ENCODE assay signal across 8 cellular contexts in the genomic region with DNA sequence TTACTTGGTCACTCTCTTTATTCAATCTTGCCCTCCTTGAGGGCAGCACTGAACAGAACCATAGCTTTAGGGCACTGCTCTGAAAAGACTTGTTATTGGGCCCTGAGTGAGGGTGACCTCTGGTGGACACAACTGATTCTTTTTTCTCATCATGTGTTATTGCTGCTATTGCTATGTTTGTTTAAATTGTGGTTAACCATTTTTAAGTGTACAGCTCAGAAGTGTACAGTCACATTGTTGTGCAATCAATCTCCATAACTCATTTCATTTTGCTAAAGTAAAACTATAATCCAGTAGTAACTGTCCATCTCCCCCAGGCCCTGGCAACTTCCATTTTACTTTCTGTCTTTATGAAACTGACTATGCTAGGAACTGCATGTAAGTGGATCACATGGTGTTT.
DNase-seq lines count a peak whose midpoint lies in the region; ATAC-seq and TF ChIP-seq lines count a peak whose summit lies in the region.

No MANE protein-coding gene starts in this region.

- no peaks in the 10 kb centered on the region for H3K36me3 ChIP-seq in colonic mucosa
- H3K36me3 ChIP-seq in lung (ENCODE audit: control insufficient read depth in 2 of 2, insufficient read depth in 2 of 2, low read length in 2 of 2), result no peaks in the 10 kb centered on the region

- intact Hi-C loops in colonic mucosa (cut with DNase I), result no loop called here

- H3K9me3 ChIP-seq in colonic mucosa (no peaks in the 10 kb centered on the region), lung (ENCODE audit: control insufficient read depth in 2 of 2, insufficient read depth in 1 of 2, low read length in 1 of 2) (no peaks in the 10 kb centered on the region)

- no peaks in the 10 kb centered on the region for H3K27me3 ChIP-seq in colonic mucosa
- no peaks in the 10 kb centered on the region for H3K27me3 ChIP-seq in lung (ENCODE audit: control insufficient read depth, insufficient read depth)

- no peak overlapping the region for H3K9ac ChIP-seq in colonic mucosa (ENCODE audit: low read depth in 2 of 2, low read length in 2 of 2)

- DNase-seq in DMS 273 (lab: John Stamatoyannopoulos, UW; ENCODE audit: unreplicated experiment) (peak; percentile 65), NOMO-1 treated with dmso at 0.1 percent for 144 hours (lab: John Stamatoyannopoulos, UW; ENCODE audit: unreplicated experiment) (peak; percentile 65), colonic mucosa (peak; percentile 36), lung (ENCODE audit: low spot score) (peak; percentile 55), cortex of kidney (lab: John Stamatoyannopoulos, UW) (no peak)
- DNase-seq in stimulated activated naive CD4-positive, alpha-beta T cell (lab: John Stamatoyannopoulos, UW), result no peak

- peak; percentile 41 for TF ChIP-seq CTCF in colonic mucosa (IDR thresholded peaks at IDR 0.05)
- TF ChIP-seq CTCF in lung (IDR thresholded peaks at IDR 0.05; ENCODE audit: control extremely low read depth, extremely low read depth), result no peak

- H3K27ac ChIP-seq in colonic mucosa, result no peak overlapping the region
- H3K27ac ChIP-seq in lung (ENCODE audit: low read depth in 1 of 2, low read length in 1 of 2), result no peak overlapping the region

- H3K4me3 ChIP-seq in colonic mucosa (no peak overlapping the region), lung (no peak overlapping the region)

- ATAC-seq in GM19035 (IDR thresholded peaks at IDR 0.05; ENCODE audit: unreplicated experiment) (peak; percentile 86), HG03095 (IDR thresholded peaks at IDR 0.05; ENCODE audit: unreplicated experiment) (peak; percentile 47), lung (ENCODE audit: insufficient read depth, low FRiP score) (peak; percentile 92)

- H3K4me1 ChIP-seq in colonic mucosa (no peaks in the 10 kb centered on the region), lung (ENCODE audit: control insufficient read depth in 2 of 2, insufficient read depth in 2 of 2, low read length in 2 of 2) (peaks cover 0 to 1% of the 10 kb centered on the region in 2 donors)

Comparison
In these comparisons a context has a peak if more than half of its experiments do, and no peak if none do; other contexts are left out.
1. DNase-seq: peak in DMS 273 (single experiment), NOMO-1 treated with dmso at 0.1 percent for 144 hours (single experiment), colonic mucosa (single experiment) and lung (single experiment); none in cortex of kidney (single experiment) and stimulated activated naive CD4-positive, alpha-beta T cell (0 of 6).
2. Peak in every context shown above with its lines, with median percentiles within 50 percentile points of each other: ATAC-seq.